11 cellular contexts compared by ENCODE assay signal in the genomic region with DNA sequence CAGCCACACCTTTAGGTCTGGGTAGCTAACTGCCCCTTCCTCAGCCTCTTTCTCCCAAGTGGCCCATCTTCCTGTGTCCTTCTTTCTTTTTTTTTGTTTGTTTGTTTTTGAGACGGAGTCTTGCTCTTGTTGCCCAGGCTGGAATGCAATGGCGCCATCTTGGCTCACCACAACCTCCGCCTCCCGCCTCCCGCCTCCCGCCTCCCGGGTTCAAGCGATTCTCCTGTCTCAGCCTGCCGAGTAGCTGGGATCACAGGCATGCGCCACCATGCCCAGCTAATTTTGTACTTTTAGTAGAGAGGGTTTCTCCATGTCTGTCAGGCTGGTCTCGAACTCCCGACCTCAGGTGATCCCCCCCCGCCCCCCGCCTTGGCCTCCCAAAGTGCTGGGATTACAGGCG. TPM values are rescaled to one million over a fixed set of nuclear protein-coding genes. Genes with fewer than 3 reads are reported as not detected.
A peak's percentile ranks its signal among the peaks of the same experiment; 100 is the strongest.
DNase-seq lines count a peak whose midpoint lies in the region; ATAC-seq, FAIRE-seq and TF ChIP-seq lines count a peak whose summit lies in the region.
"Not testable (repeated sequence)": the region's sequence is repeated elsewhere in the genome, so short reads cannot be mapped to it uniquely, and the experiment has no call there.
"Had no signal": no experiment of that assay in that cellular context is flagged by ENCODE, and none has a peak within 500 bp of the region (broad histone marks: within the 10 kb centered on the region; RNA-seq: fewer than 3 reads in every experiment).

No MANE protein-coding gene starts in this region.

- H3F3A ChIP-seq in neural progenitor cell (ENCODE audit: low read depth): not testable (repeated sequence)

- H3K9ac ChIP-seq in GM12878 (ENCODE audit: control insufficient read depth, insufficient read depth, low read length); endodermal cell (ENCODE audit: extremely low read depth, low read length, poor library complexity, severe bottlenecking); neural progenitor cell: not testable (repeated sequence)

- peak overlapping the region; percentile 89 for H3K4me2 ChIP-seq in GM12878 (ENCODE audit: control insufficient read depth, insufficient read depth)
- peak overlapping the region; percentile 83 for H3K4me2 ChIP-seq in neural progenitor cell

- FAIRE-seq in GM12878 (lab: Jason Lieb, UNC): not testable (repeated sequence)

- POLR2A ChIA-PET in CD8-positive, alpha-beta T cell (lab: Charles Lee): interaction anchor here (1.0 to 1.1 kb wide), 2 partner anchors 191 to 230 kb away, joined by 3 to 5 read pairs; no protein-coding TSS in a partner anchor
- POLR2A ChIA-PET in GM12878 (lab: Charles Lee): not testable (repeated sequence)

- not testable (repeated sequence) for TF ChIP-seq EP300 in GM12878 (IDR thresholded peaks at IDR 0.05; ENCODE audit: borderline replicate concordance in 1 of 2, control insufficient read depth in 1 of 2, low read depth in 2 of 2, low read length in 2 of 2)

- H3K4me3 Mint-ChIP-seq in CD8-positive, alpha-beta T cell: peak overlapping the region; percentile 61
- H3K4me3 Mint-ChIP-seq in IgD-negative memory B cell (peak overlapping the region in 3 of 4 donors; percentile 70 to 89 (median 70)), T-helper 17 cell (peak overlapping the region; percentile 64), endodermal cell (peak overlapping the region; percentile 51), immature natural killer cell (peak overlapping the region in 3 of 5 donors; percentile 50 to 72 (median 65)), neural progenitor cell (peak overlapping the region; percentile 72)
- H3K4me3 Mint-ChIP-seq in stimulated activated naive CD8-positive, alpha-beta T cell treated with anti-CD3 and anti-CD28 coated beads, Interleukin-15, amount 100 ng/mL, for 72 hours: peak overlapping the region; percentile 38 to 45

- SMC1A ChIA-PET in GM12878 (lab: Charles Lee; ENCODE audit: uncharacterized antibody, unreplicated experiment): not testable (repeated sequence)

- not testable (repeated sequence) for H3K4me1 Mint-ChIP-seq in CD8-positive, alpha-beta T cell (ENCODE audit: low read depth); IgD-negative memory B cell; T-helper 17 cell; endodermal cell
- H3K4me1 Mint-ChIP-seq in immature natural killer cell: peaks cover 0 to 12% of the 10 kb centered on the region in 2 donors
- H3K4me1 Mint-ChIP-seq in neural progenitor cell: peaks cover 12% of the 10 kb centered on the region
- H3K4me1 Mint-ChIP-seq in stimulated activated naive CD8-positive, alpha-beta T cell treated with anti-CD3 and anti-CD28 coated beads, Interleukin-15, amount 100 ng/mL, for 72 hours: peaks cover 24% of the 10 kb centered on the region

- 87% methylated on average over 15 of the region's 15 CpGs for WGBS in GM12878 (ENCODE audit: insufficient coverage, insufficient replicate concordance, low lambda C conversion rate, missing lambda C conversion rate)
- 88 to 96% methylated on average over 3 to 14 of the region's 15 CpGs for WGBS in endodermal cell (ENCODE audit: insufficient coverage in 1 of 2, insufficient read length in 1 of 2), 2 experiments

- not testable (repeated sequence) for H2AFZ ChIP-seq in GM12878 (ENCODE audit: control insufficient read depth, low read depth, low read length); neural progenitor cell (replicated peaks)

- H3K79me2 ChIP-seq in GM12878 (ENCODE audit: control insufficient read depth, insufficient read depth, low read length); neural progenitor cell (ENCODE audit: low read depth): not testable (repeated sequence)

- H3K27ac ChIP-seq in CD8-positive, alpha-beta T cell (ENCODE audit: low read depth, low read length); GM12878 (ENCODE audit: control insufficient read depth, insufficient read depth); endodermal cell (ENCODE audit: low read depth, low read length); neural progenitor cell: not testable (repeated sequence)

- not testable (repeated sequence) for H3K36me3 ChIP-seq in CD8-positive, alpha-beta T cell (ENCODE audit: insufficient read depth, low read length); GM12878 (ENCODE audit: control insufficient read depth in 2 of 2, insufficient read depth in 2 of 2, low read length in 1 of 2); endodermal cell (ENCODE audit: control insufficient read depth, insufficient read depth, low read length); neural progenitor cell

- H3K4me1 ChIP-seq in CD8-positive, alpha-beta T cell (ENCODE audit: insufficient read depth, low read length); GM12878 (ENCODE audit: control insufficient read depth, insufficient read depth, low read length); endodermal cell (ENCODE audit: control insufficient read depth, insufficient read depth, low read length); neural progenitor cell: not testable (repeated sequence)

- RAD21 ChIA-PET in GM12878 (lab: Charles Lee; ENCODE audit: unreplicated experiment): not testable (repeated sequence)

- not testable (repeated sequence) for H3K9me3 ChIP-seq in CD8-positive, alpha-beta T cell (ENCODE audit: low read length); T-helper 17 cell (ENCODE audit: control insufficient read depth, low read length, poor library complexity, severe bottlenecking); GM12878 (replicated peaks; ENCODE audit: control insufficient read depth, insufficient read depth, low read length); endodermal cell (ENCODE audit: control insufficient read depth, low read length); neural progenitor cell (ENCODE audit: low read depth)

- CTCF ChIA-PET in CD8-positive, alpha-beta T cell (lab: Charles Lee): interaction anchor here (1.4 to 2.1 kb wide), 2 partner anchors 21 to 45 kb away, joined by 3 to 4 read pairs; no protein-coding TSS in a partner anchor
- CTCF ChIA-PET in GM12878 (lab: Yijun Ruan, JAX): interaction anchor here (0.6 to 1.5 kb wide), 2 partner anchors 44 to 119 kb away, joined by 3 to 5 read pairs; no protein-coding TSS in a partner anchor

- not testable (repeated sequence) for H3K27me3 ChIP-seq in CD8-positive, alpha-beta T cell (ENCODE audit: insufficient read depth, low read length); GM12878 (replicated peaks in 1 of 2; ENCODE audit: control insufficient read depth in 2 of 2, insufficient read depth in 2 of 2, low read length in 1 of 2); endodermal cell (ENCODE audit: control insufficient read depth, insufficient read depth, low read length, poor library complexity, severe bottlenecking)
- H3K27me3 ChIP-seq in neural progenitor cell: peaks cover 11% of the 10 kb centered on the region

- BruUV-seq in GM12878 (replicated peaks; lab: Mats Ljungman, UMichigan): not testable (repeated sequence)

- intact Hi-C loops in CD8-positive, alpha-beta T cell (cut with DNase I, micrococcal nuclease); GM12878 (cut with micrococcal nuclease; ENCODE audit: unreplicated experiment): not testable (repeated sequence)

- not testable (repeated sequence) for TF ChIP-seq CTCF in CD8-positive, alpha-beta T cell (IDR thresholded peaks at IDR 0.05); GM12878 (IDR thresholded peaks at IDR 0.05 in 2 of 3, conservative IDR thresholded peaks at IDR 0.05 in 1 of 3; ENCODE audit: control insufficient read depth in 2 of 3, extremely low read depth in 1 of 3, insufficient read depth in 1 of 3, low read depth in 3 of 3, low read length in 3 of 3); endodermal cell (conservative IDR thresholded peaks at IDR 0.05); neural progenitor cell (IDR thresholded peaks at IDR 0.05)

- not testable (repeated sequence) for TF ChIP-seq RAD21 in GM12878 (IDR thresholded peaks at IDR 0.05; ENCODE audit: insufficient read depth, low read depth, low read length)

- not testable (repeated sequence) for H3K9me3 Mint-ChIP-seq in CD8-positive, alpha-beta T cell; IgD-negative memory B cell; endodermal cell; immature natural killer cell; neural progenitor cell; stimulated activated naive CD8-positive, alpha-beta T cell treated with anti-CD3 and anti-CD28 coated beads, Interleukin-15, amount 100 ng/mL, for 72 hours

- not testable (repeated sequence) for TF ChIP-seq POLR2A in GM12878 (IDR thresholded peaks at IDR 0.05; ENCODE audit: low read depth, low read length)

- H3K36me3 Mint-ChIP-seq in CD8-positive, alpha-beta T cell; IgD-negative memory B cell; T-helper 17 cell (ENCODE audit: low read depth); endodermal cell (ENCODE audit: low read depth); immature natural killer cell; neural progenitor cell: not testable (repeated sequence)

- in situ Hi-C loops in GM12878 (cut with MboI): not testable (repeated sequence)

- not testable (repeated sequence) for DNase-seq in CD8-positive, alpha-beta T cell; T-helper 17 cell; GM12878 (ENCODE audit: low read depth, low spot score); endodermal cell; immature natural killer cell; neural progenitor cell (ENCODE audit: low spot score); stimulated activated naive CD8-positive, alpha-beta T cell treated with anti-CD3 and anti-CD28 coated beads, Interleukin-15, amount 100 ng/mL, for 72 hours

- not testable (repeated sequence) for ATAC-seq in CD8-positive, alpha-beta T cell; T-helper 17 cell; GM12878; stimulated activated naive CD8-positive, alpha-beta T cell treated with anti-CD3 and anti-CD28 coated beads, Interleukin-15, amount 100 ng/mL, for 72 hours

- not testable (repeated sequence) for H3K27me3 Mint-ChIP-seq in CD8-positive, alpha-beta T cell (ENCODE audit: low read depth); IgD-negative memory B cell; T-helper 17 cell; immature natural killer cell (ENCODE audit: low read depth in 3 of 3); neural progenitor cell (ENCODE audit: insufficient read depth, low read depth)
- H3K27me3 Mint-ChIP-seq in endodermal cell (ENCODE audit: insufficient read depth): peaks cover 12% of the 10 kb centered on the region
- H3K27me3 Mint-ChIP-seq in stimulated activated naive CD8-positive, alpha-beta T cell treated with anti-CD3 and anti-CD28 coated beads, Interleukin-15, amount 100 ng/mL, for 72 hours: peaks cover 12% of the 10 kb centered on the region

- not testable (repeated sequence) for H3K27ac Mint-ChIP-seq in CD8-positive, alpha-beta T cell; T-helper 17 cell; endodermal cell; neural progenitor cell
- peak overlapping the region in 1 of 3 donors; percentile 27 for H3K27ac Mint-ChIP-seq in IgD-negative memory B cell
- H3K27ac Mint-ChIP-seq in immature natural killer cell: peak overlapping the region in 1 of 6 donors; percentile 51
- peak overlapping the region in 1 of 2 donors; percentile 74 for H3K27ac Mint-ChIP-seq in stimulated activated naive CD8-positive, alpha-beta T cell treated with anti-CD3 and anti-CD28 coated beads, Interleukin-15, amount 100 ng/mL, for 72 hours

- not testable (repeated sequence) for H4K20me1 ChIP-seq in GM12878 (ENCODE audit: control insufficient read depth, insufficient read depth); neural progenitor cell (ENCODE audit: low read depth)

- not testable (repeated sequence) for H3K4me3 ChIP-seq in CD8-positive, alpha-beta T cell (ENCODE audit: low read depth, low read length); GM12878
- peak overlapping the region; percentile 77 for H3K4me3 ChIP-seq in endodermal cell (ENCODE audit: low read length)
- peak overlapping the region; percentile 45 for H3K4me3 ChIP-seq in neural progenitor cell

RNA-seq across cellular contexts. Expression of a gene that starts 41.1 kb away (rescaled TPM):
- 10 to 100 TPM; 13.1 to 13.7 TPM for total RNA-seq in CD8-positive, alpha-beta T cell
- 32.9 TPM for polyA plus RNA-seq in IgD-negative memory B cell
- total RNA-seq in T-helper 17 cell: 10 to 100 TPM; 13.7 to 27.3 TPM
- total RNA-seq in GM12878 (2013; cell fraction: nucleolus; rRNA removed): 30.3 and 40.1 TPM in 2 replicates
- 49.0 and 60.4 TPM in 2 replicates for total RNA-seq in GM12878 (2014; rRNA removed)
- total RNA-seq in GM12878 (2014; rRNA removed; fragmentation: Illumina TruSeq; extraction: Trizol): 44.3 and 54.7 TPM in 2 replicates
- 61.2 and 76.2 TPM in 2 replicates for total RNA-seq in GM12878 (2021)
- 19.1 TPM for polyA plus RNA-seq in GM12878 (2011; ENCODE audit: low read depth)
- 23.7 and 42.6 TPM in 2 replicates for polyA plus RNA-seq in GM12878 (2011; rRNA removed)
- polyA plus RNA-seq in GM12878 (2011; cell fraction: cytosol; rRNA removed): 45.2 and 63.6 TPM in 2 replicates
- polyA plus RNA-seq in GM12878 (2011; cell fraction: nucleus; rRNA removed): 57.9 and 62.3 TPM in 2 replicates
- 31.0 and 33.1 TPM in 2 replicates for polyA plus RNA-seq in GM12878 (2012)
- 17.2 and 36.7 TPM in 2 replicates for polyA plus RNA-seq in GM12878 (2014; fragmentation: Illumina TruSeq; extraction: Trizol)
- polyA plus RNA-seq in GM12878 (2014; fragmentation: Nextera tagmentation; extraction: Ambion mirVana): 1 to 10 TPM; 1.4 to 9.3 TPM
- 41.2 and 50.2 TPM in 2 replicates for polyA plus RNA-seq in GM12878 (2014; rRNA removed)
- 10 to 100 TPM; 83.1 to 87.7 TPM for polyA plus RNA-seq in GM12878 (2016; fragmentation: Nextera tagmentation; extraction: Ambion mirVana)
- 102 and 125 TPM in 2 replicates for polyA minus RNA-seq in GM12878 (2011; rRNA and poly(A)+ RNA removed)
- 29.0 and 35.8 TPM in 2 replicates for polyA minus RNA-seq in GM12878 (2011; cell fraction: cytosol; rRNA and poly(A)+ RNA removed)
- polyA minus RNA-seq in GM12878 (2011; cell fraction: nucleus; rRNA and poly(A)+ RNA removed): 16.2 and 22.3 TPM in 2 replicates
- 10 to 100 TPM; 53.3 to 59.5 TPM for total RNA-seq in endodermal cell
- 32.7 TPM for polyA plus RNA-seq in endodermal cell (2013, experiment 1 of 2)
- polyA plus RNA-seq in endodermal cell (2013, experiment 2 of 2): 27.5 TPM
- polyA plus RNA-seq in immature natural killer cell: 10 to 100 TPM; 49.2 to 86.9 (median 71.6) TPM
- total RNA-seq in neural progenitor cell (ENCODE audit: low replicate concordance): 25.2 and 41.7 TPM in 2 replicates

RNA-seq across cellular contexts. Expression of a gene that starts 41.7 kb away (rescaled TPM):
- 10 to 100 TPM; 21.1 to 23.6 TPM for total RNA-seq in CD8-positive, alpha-beta T cell
- polyA plus RNA-seq in IgD-negative memory B cell (2.9 TPM), GM12878 (2011; rRNA removed) (2.7 and 4.8 TPM in 2 replicates), GM12878 (2014; fragmentation: Illumina TruSeq; extraction: Trizol) (3.5 and 5.0 TPM in 2 replicates), GM12878 (2014; fragmentation: Nextera tagmentation; extraction: Ambion mirVana) (under 1 TPM; 0.24 to 0.46 TPM), GM12878 (2014; rRNA removed) (7.1 and 7.9 TPM in 2 replicates), GM12878 (2016; fragmentation: Nextera tagmentation; extraction: Ambion mirVana) (1 to 10 TPM; 7.4 to 8.1 TPM), immature natural killer cell (10 to 100 TPM; 10.4 to 22.6 (median 11.1) TPM)
- total RNA-seq in T-helper 17 cell (1 to 10 TPM; 5.7 to 9.5 TPM), GM12878 (2014; rRNA removed) (1.6 and 1.9 TPM in 2 replicates), GM12878 (2014; rRNA removed; fragmentation: Illumina TruSeq; extraction: Trizol) (1.7 and 1.9 TPM in 2 replicates), GM12878 (2021) (11.1 and 13.3 TPM in 2 replicates), endodermal cell (1 to 10 TPM; 1.7 to 2.6 TPM), neural progenitor cell (ENCODE audit: low replicate concordance) (0.37 and 1.5 TPM in 2 replicates)
- total RNA-seq in GM12878 (2013; cell fraction: nucleolus; rRNA removed): 7.4 and 7.7 TPM in 2 replicates
- 6.4 TPM for polyA plus RNA-seq in GM12878 (2011; ENCODE audit: low read depth)
- 8.4 and 9.3 TPM in 2 replicates for polyA plus RNA-seq in GM12878 (2011; cell fraction: cytosol; rRNA removed)
- 11.0 and 16.0 TPM in 2 replicates for polyA plus RNA-seq in GM12878 (2011; cell fraction: nucleus; rRNA removed)
- 14.3 and 15.7 TPM in 2 replicates for polyA plus RNA-seq in GM12878 (2012)
- 7.7 and 10.3 TPM in 2 replicates for polyA minus RNA-seq in GM12878 (2011; rRNA and poly(A)+ RNA removed)
- 7.8 and 9.2 TPM in 2 replicates for polyA minus RNA-seq in GM12878 (2011; cell fraction: cytosol; rRNA and poly(A)+ RNA removed)
- 3.5 TPM in 2 replicates for polyA minus RNA-seq in GM12878 (2011; cell fraction: nucleus; rRNA and poly(A)+ RNA removed)
- polyA plus RNA-seq in endodermal cell (2013, experiment 1 of 2): 2.0 TPM
- polyA plus RNA-seq in endodermal cell (2013, experiment 2 of 2): 1.7 TPM

RNA-seq across cellular contexts. Expression of a gene that starts 55.2 kb away (rescaled TPM):
- 10 to 100 TPM; 21.6 to 22.5 TPM for total RNA-seq in CD8-positive, alpha-beta T cell
- polyA plus RNA-seq in IgD-negative memory B cell (5.1 TPM), GM12878 (2011; rRNA removed) (0.04 TPM in 1 of 2 replicates, not detected in the other), GM12878 (2014; fragmentation: Illumina TruSeq; extraction: Trizol) (not detected in 2 replicates), GM12878 (2014; fragmentation: Nextera tagmentation; extraction: Ambion mirVana) (not detected), GM12878 (2014; rRNA removed) (0.14 TPM in 1 of 2 replicates, not detected in the other), GM12878 (2016; fragmentation: Nextera tagmentation; extraction: Ambion mirVana) (not detected), immature natural killer cell (100 to 1,000 TPM; 383 to 659 (median 399) TPM)
- total RNA-seq in T-helper 17 cell (1 to 10 TPM in 1 of 2 donors, under 1 TPM in 1; 0.50 to 1.3 TPM), GM12878 (2014; rRNA removed) (0.11 TPM in 1 of 2 replicates, not detected in the other), GM12878 (2014; rRNA removed; fragmentation: Illumina TruSeq; extraction: Trizol) (0.14 TPM in 1 of 2 replicates, not detected in the other), GM12878 (2021) (not detected in 2 replicates), endodermal cell (1 to 10 TPM; 1.2 to 5.1 TPM), neural progenitor cell (ENCODE audit: low replicate concordance) (0.15 and 1.1 TPM in 2 replicates)
- not detected in 2 replicates for total RNA-seq in GM12878 (2013; cell fraction: nucleolus; rRNA removed)
- not detected for polyA plus RNA-seq in GM12878 (2011; ENCODE audit: low read depth)
- polyA plus RNA-seq in GM12878 (2011; cell fraction: cytosol; rRNA removed): 0.03 TPM in 1 of 2 replicates, not detected in the other
- polyA plus RNA-seq in GM12878 (2011; cell fraction: nucleus; rRNA removed): not detected in 2 replicates
- not detected in 2 replicates for polyA plus RNA-seq in GM12878 (2012)
- not detected in 2 replicates for polyA minus RNA-seq in GM12878 (2011; rRNA and poly(A)+ RNA removed)
- not detected in 2 replicates for polyA minus RNA-seq in GM12878 (2011; cell fraction: cytosol; rRNA and poly(A)+ RNA removed)
- polyA minus RNA-seq in GM12878 (2011; cell fraction: nucleus; rRNA and poly(A)+ RNA removed): not detected in 2 replicates
- polyA plus RNA-seq in endodermal cell (2013, experiment 1 of 2): 1.6 TPM
- polyA plus RNA-seq in endodermal cell (2013, experiment 2 of 2): 1.6 TPM
- total RNA-seq: esophagus muscularis mucosa, left ventricle myocardium superior, posterior vena cava had no signal

RNA-seq across cellular contexts. Expression of a gene that starts 58.7 kb away (rescaled TPM):
- total RNA-seq in CD8-positive, alpha-beta T cell: 100 to 1,000 TPM; 195 to 196 TPM
- polyA plus RNA-seq in IgD-negative memory B cell (78.8 TPM), GM12878 (2011; rRNA removed) (140 and 200 TPM in 2 replicates), GM12878 (2014; fragmentation: Illumina TruSeq; extraction: Trizol) (50.7 and 105 TPM in 2 replicates), GM12878 (2014; fragmentation: Nextera tagmentation; extraction: Ambion mirVana) (1 to 10 TPM; 4.7 to 8.8 TPM), GM12878 (2014; rRNA removed) (265 and 297 TPM in 2 replicates), GM12878 (2016; fragmentation: Nextera tagmentation; extraction: Ambion mirVana) (100 to 1,000 TPM; 255 to 262 TPM), immature natural killer cell (100 to 1,000 TPM in 1 of 3 donors, 10 to 100 TPM in 2; 46.5 to 100 (median 62.7) TPM)
- total RNA-seq in T-helper 17 cell (100 to 1,000 TPM; 198 to 207 TPM), GM12878 (2014; rRNA removed) (179 and 197 TPM in 2 replicates), GM12878 (2014; rRNA removed; fragmentation: Illumina TruSeq; extraction: Trizol) (110 and 117 TPM in 2 replicates), GM12878 (2021) (144 and 155 TPM in 2 replicates), endodermal cell (100 to 1,000 TPM; 148 to 172 TPM), neural progenitor cell (ENCODE audit: low replicate concordance) (142 and 211 TPM in 2 replicates)
- 43.2 and 59.3 TPM in 2 replicates for total RNA-seq in GM12878 (2013; cell fraction: nucleolus; rRNA removed)
- 84.0 TPM for polyA plus RNA-seq in GM12878 (2011; ENCODE audit: low read depth)
- 211 and 322 TPM in 2 replicates for polyA plus RNA-seq in GM12878 (2011; cell fraction: cytosol; rRNA removed)
- polyA plus RNA-seq in GM12878 (2011; cell fraction: nucleus; rRNA removed): 421 and 498 TPM in 2 replicates
- 146 and 163 TPM in 2 replicates for polyA plus RNA-seq in GM12878 (2012)
- polyA minus RNA-seq in GM12878 (2011; rRNA and poly(A)+ RNA removed): 76.0 and 82.1 TPM in 2 replicates
- polyA minus RNA-seq in GM12878 (2011; cell fraction: cytosol; rRNA and poly(A)+ RNA removed): 42.4 and 45.5 TPM in 2 replicates
- polyA minus RNA-seq in GM12878 (2011; cell fraction: nucleus; rRNA and poly(A)+ RNA removed): 22.4 and 40.0 TPM in 2 replicates
- polyA plus RNA-seq in endodermal cell (2013, experiment 1 of 2): 160 TPM
- polyA plus RNA-seq in endodermal cell (2013, experiment 2 of 2): 155 TPM
